Comparison of ENCODE assay signal across 8 cellular contexts in genomic region chr4:77047037-77047436, GRCh38. TPM values are rescaled to one million over a fixed set of nuclear protein-coding genes. Genes with fewer than 3 reads are reported as not detected.
DNase-seq lines count a peak whose midpoint lies in the region; TF ChIP-seq lines count a peak whose summit lies in the region.

No MANE protein-coding gene starts in this region.

- H3K36me3 Mint-ChIP-seq in chondrocyte (ENCODE audit: low read depth) (peaks cover 31% of the 10 kb centered on the region), neural crest cell (ENCODE audit: low read depth) (peaks cover 11% of the 10 kb centered on the region)

- no peaks in the 10 kb centered on the region for H3K4me1 ChIP-seq in Loucy (ENCODE audit: insufficient read depth, low read length, poor library complexity, severe bottlenecking)

- H3K4me3 Mint-ChIP-seq in chondrocyte (ENCODE audit: unreplicated experiment) (no peak overlapping the region), neural crest cell (peak overlapping the region; percentile 49)

- no peak overlapping the region for H3K4me2 ChIP-seq in Loucy (ENCODE audit: low read depth, low read length, poor library complexity, severe bottlenecking)

- no peaks in the 10 kb centered on the region for H3K9me2 ChIP-seq in Loucy (replicated peaks; ENCODE audit: low read depth, low read length)

- DNase-seq in GM10266 (ENCODE audit: extremely low spot score) (no peak), chondrocyte (ENCODE audit: low spot score) (no peak), neural crest cell (ENCODE audit: low read depth, low spot score) (no peak), amygdala (lab: John Stamatoyannopoulos, UW) (no peak), HCEC 1CT (no peak), NCI-H748 (lab: John Stamatoyannopoulos, UW; ENCODE audit: unreplicated experiment) (no peak)
- DNase-seq in activated T-cell treated with anti-CD3 and anti-CD28 coated beads, Interleukin-2, amount 50 U/mL, for 48 hours, result no peak

- H3K9me3 ChIP-seq in Loucy (ENCODE audit: insufficient read depth, low read depth, low read length), result no peaks in the 10 kb centered on the region

- H3K27me3 Mint-ChIP-seq in chondrocyte (ENCODE audit: low read depth) (no peaks in the 10 kb centered on the region), neural crest cell (ENCODE audit: low read depth) (no peaks in the 10 kb centered on the region)

- TF ChIP-seq CTCF in GM10266 (IDR thresholded peaks at IDR 0.05; ENCODE audit: control insufficient read depth, insufficient read depth, low read depth, missing control alignments) (peak; percentile 18), Loucy (conservative IDR thresholded peaks at IDR 0.05; ENCODE audit: low read length) (peak; percentile 63), chondrocyte (IDR thresholded peaks at IDR 0.05) (peak; percentile 73), neural crest cell (conservative IDR thresholded peaks at IDR 0.05) (peak; percentile 54)

- H3K27me3 ChIP-seq in Loucy (ENCODE audit: insufficient read depth, low read length, poor library complexity, severe bottlenecking), result no peaks in the 10 kb centered on the region

- H3F3A ChIP-seq in Loucy (ENCODE audit: low read depth), result peaks cover 4% of the 10 kb centered on the region; the same call in 1 of the 2 replicates

- peaks cover 18% of the 10 kb centered on the region for H4K20me1 ChIP-seq in Loucy (ENCODE audit: insufficient read depth, low read length, poor library complexity, severe bottlenecking)

- no peak overlapping the region for H3K4me3 ChIP-seq in Loucy (ENCODE audit: low read length, poor library complexity, severe bottlenecking)

- H3K79me2 ChIP-seq in Loucy (ENCODE audit: insufficient read depth, low read length), result peaks cover 21% of the 10 kb centered on the region; the same call in 1 of the 2 replicates

- H3K9ac ChIP-seq in Loucy (ENCODE audit: low read depth, low read length, poor library complexity, severe bottlenecking), result no peak overlapping the region

- peak overlapping the region; percentile 82 for H3K27ac Mint-ChIP-seq in chondrocyte (ENCODE audit: unreplicated experiment)
- H3K27ac Mint-ChIP-seq in neural crest cell (ENCODE audit: unreplicated experiment), result no peak overlapping the region

- H3K36me3 ChIP-seq in Loucy (ENCODE audit: insufficient read depth, low read length), result peaks cover 60% of the 10 kb centered on the region

- H3K9me3 Mint-ChIP-seq in chondrocyte (ENCODE audit: low read depth) (no peaks in the 10 kb centered on the region), neural crest cell (no peaks in the 10 kb centered on the region)

- H2AFZ ChIP-seq in Loucy (ENCODE audit: low read length), result no peak overlapping the region

- H3K4me1 Mint-ChIP-seq in chondrocyte (ENCODE audit: low read depth), result peaks cover 69% of the 10 kb centered on the region
- H3K4me1 Mint-ChIP-seq in neural crest cell, result peaks cover 7% of the 10 kb centered on the region

RNA-seq across cellular contexts. Expression of gene CCNI, which starts 28.8 kb away (rescaled TPM):
- total RNA-seq in chondrocyte (219 to 224 TPM (median 220 TPM) in 3 replicates), neural crest cell (396 and 405 TPM in 2 replicates)

Comparison
In these comparisons a context has a peak if more than half of its experiments do, and no peak if none do; other contexts are left out.
1. CTCF ChIP-seq: peak in every context shown above with its lines; median percentile 73 in chondrocyte; 63 in Loucy; 54 in neural crest cell; 18 in GM10266.